In genomic region chr2:1564506-1564905, GRCh38 we compare ENCODE assay signal across 19 cellular contexts.
A peak's percentile ranks its signal among the peaks of the same experiment; 100 is the strongest.
DNase-seq lines count a peak whose midpoint lies in the region; ATAC-seq and TF ChIP-seq lines count a peak whose summit lies in the region.
"Had no signal": no experiment of that assay in that cellular context is flagged by ENCODE, and none has a peak within 500 bp of the region (broad histone marks: within the 10 kb centered on the region; RNA-seq: fewer than 3 reads in every experiment).

No MANE protein-coding gene starts in this region.

- H3K27ac ChIP-seq in DND-41 (ENCODE audit: low read length) = no peak overlapping the region
- peak overlapping the region; percentile 35 for H3K27ac ChIP-seq in naive thymus-derived CD4-positive, alpha-beta T cell (ENCODE audit: low read depth, low read length)
- H3K27ac ChIP-seq: A549, HL-60, parathyroid adenoma had no signal

- H3K4me1 ChIP-seq in DND-41 (ENCODE audit: insufficient read depth, low read length) = peaks cover 13% of the 10 kb centered on the region
- H3K4me1 ChIP-seq in naive thymus-derived CD4-positive, alpha-beta T cell (ENCODE audit: control insufficient read depth in 2 of 2, insufficient read depth in 2 of 2, low read length in 2 of 2) = peaks cover 4 to 22% of the 10 kb centered on the region in 2 donors
- H3K4me1 ChIP-seq: A549, parathyroid adenoma had no signal

- H3K79me2 ChIP-seq in DND-41 (ENCODE audit: insufficient read depth, low read length) = no peaks in the 10 kb centered on the region
- H3K79me2 ChIP-seq: parathyroid adenoma had no signal

- ATAC-seq in DND-41 (ENCODE audit: insufficient read depth, low read depth) (peak; percentile 84), HG02678 (IDR thresholded peaks at IDR 0.05; ENCODE audit: unreplicated experiment) (no peak), HG02885 (IDR thresholded peaks at IDR 0.05; ENCODE audit: poor library complexity, unreplicated experiment) (no peak)
- peak; percentile 48 for ATAC-seq in naive thymus-derived CD4-positive, alpha-beta T cell
- ATAC-seq: A549, K562 had no signal

- H3K4me2 ChIP-seq in DND-41 (ENCODE audit: insufficient read depth, low read length) = no peak overlapping the region
- H3K4me2 ChIP-seq: A549 had no signal

- H3K36me3 Mint-ChIP-seq in activated CD4-positive, alpha-beta T cell treated with anti-CD3 and anti-CD28 coated beads, Interleukin-2, amount 10 ng/mL, durations not matched to agents 7 days and 5 days (ENCODE audit: low read depth) = no peaks in the 10 kb centered on the region
- H3K36me3 Mint-ChIP-seq in activated T-helper 2 cell treated with anti-CD3 and anti-CD28 coated beads, Interferon-gamma antibody, Interleukin-2, Interleukin-4, amounts not matched to agents 10 μg/mL and 5 μg/mL and 100 μg/mL, durations not matched to agents 14 hours and 24 hours and 36 hours (ENCODE audit: low read depth) = no peaks in the 10 kb centered on the region
- no peaks in the 10 kb centered on the region for H3K36me3 Mint-ChIP-seq in naive thymus-derived CD4-positive, alpha-beta T cell
- H3K36me3 Mint-ChIP-seq: CD8-positive, alpha-beta memory T cell had no signal

- H3K4me1 Mint-ChIP-seq in activated CD4-positive, alpha-beta T cell treated with anti-CD3 and anti-CD28 coated beads, Interleukin-2, amount 10 ng/mL, durations not matched to agents 7 days and 5 days = peaks cover 16% of the 10 kb centered on the region
- peaks cover 5% of the 10 kb centered on the region for H3K4me1 Mint-ChIP-seq in activated T-helper 2 cell treated with anti-CD3 and anti-CD28 coated beads, Interferon-gamma antibody, Interleukin-2, Interleukin-4, amounts not matched to agents 10 μg/mL and 5 μg/mL and 100 μg/mL, durations not matched to agents 14 hours and 24 hours and 36 hours (ENCODE audit: low read depth)
- H3K4me1 Mint-ChIP-seq in naive thymus-derived CD4-positive, alpha-beta T cell = peaks cover 7 to 49% (median 34%) of the 10 kb centered on the region in 7 donors

- H3K9ac ChIP-seq in DND-41 (ENCODE audit: low read depth, low read length) = no peak overlapping the region
- H3K9ac ChIP-seq: parathyroid adenoma had no signal

- no peak for TF ChIP-seq CTCF in DND-41 (IDR thresholded peaks at IDR 0.05; ENCODE audit: borderline replicate concordance, extremely low read depth, low read length, poor library complexity, severe bottlenecking)

- H3K27ac Mint-ChIP-seq in activated CD4-positive, alpha-beta T cell treated with anti-CD3 and anti-CD28 coated beads, Interleukin-2, amount 10 ng/mL, durations not matched to agents 7 days and 5 days = peak overlapping the region; percentile 54
- H3K27ac Mint-ChIP-seq in activated T-helper 2 cell treated with anti-CD3 and anti-CD28 coated beads, Interferon-gamma antibody, Interleukin-2, Interleukin-4, amounts not matched to agents 10 μg/mL and 5 μg/mL and 100 μg/mL, durations not matched to agents 14 hours and 24 hours and 36 hours = no peak overlapping the region
- peak overlapping the region in 8 of 9 donors; percentile 4 to 81 (median 65) for H3K27ac Mint-ChIP-seq in naive thymus-derived CD4-positive, alpha-beta T cell
- H3K27ac Mint-ChIP-seq: stimulated activated naive CD8-positive, alpha-beta T cell treated with anti-CD3 and anti-CD28 coated beads, Interleukin-15, Interleukin-2, amounts not matched to agents 100 ng/mL and 50 ng/mL, for 24 hours had no signal

- POLR2A ChIA-PET in activated CD4-positive, alpha-beta T cell treated with anti-CD3 and anti-CD28 coated beads, Interleukin-2, amount 10 ng/mL, durations not matched to agents 7 days and 5 days (lab: Charles Lee) = no interaction called here
- POLR2A ChIA-PET in naive thymus-derived CD4-positive, alpha-beta T cell (lab: Charles Lee) = no interaction called here

- peak; percentile 34 for DNase-seq in activated CD4-positive, alpha-beta T cell treated with anti-CD3 and anti-CD28 coated beads, Interleukin-2, amount 10 ng/mL, durations not matched to agents 7 days and 5 days
- no peak for DNase-seq in activated CD4-positive, alpha-beta T cell treated with anti-CD3 and anti-CD28 coated beads, Interleukin-2, amount 50 U/mL, for 1 hour
- peak; percentile 64 for DNase-seq in DND-41
- peak; percentile 14 for DNase-seq in activated T-helper 2 cell treated with anti-CD3 and anti-CD28 coated beads, Interferon-gamma antibody, Interleukin-2, Interleukin-4, amounts not matched to agents 10 μg/mL and 5 μg/mL and 100 μg/mL, durations not matched to agents 14 hours and 24 hours and 36 hours (ENCODE audit: low spot score)
- peak in 5 of 9 donors; percentile 28 to 47 (median 45) for DNase-seq in naive thymus-derived CD4-positive, alpha-beta T cell
- DNase-seq in hippocampal formation (lab: John Stamatoyannopoulos, UW) = no peak
- DNase-seq: amygdala; CD8-positive, alpha-beta memory T cell; hypothalamus; NCI-H1092 treated with DMSO at 0.1 percent for 48 hours; NCI-H2171; NCI-H82 had no signal

- H4K20me1 ChIP-seq in DND-41 (ENCODE audit: insufficient read depth, low read length) = no peaks in the 10 kb centered on the region

- H3K9me3 Mint-ChIP-seq in activated CD4-positive, alpha-beta T cell treated with anti-CD3 and anti-CD28 coated beads, Interleukin-2, amount 10 ng/mL, durations not matched to agents 7 days and 5 days = peaks cover 19% of the 10 kb centered on the region
- H3K9me3 Mint-ChIP-seq in activated T-helper 2 cell treated with anti-CD3 and anti-CD28 coated beads, Interferon-gamma antibody, Interleukin-2, Interleukin-4, amounts not matched to agents 10 μg/mL and 5 μg/mL and 100 μg/mL, durations not matched to agents 14 hours and 24 hours and 36 hours = peaks cover 17% of the 10 kb centered on the region
- H3K9me3 Mint-ChIP-seq in naive thymus-derived CD4-positive, alpha-beta T cell = peaks cover 0 to 18% (median 3%) of the 10 kb centered on the region in 11 donors

- no peaks in the 10 kb centered on the region for H3K27me3 Mint-ChIP-seq in activated CD4-positive, alpha-beta T cell treated with anti-CD3 and anti-CD28 coated beads, Interleukin-2, amount 10 ng/mL, durations not matched to agents 7 days and 5 days
- no peaks in the 10 kb centered on the region for H3K27me3 Mint-ChIP-seq in activated T-helper 2 cell treated with anti-CD3 and anti-CD28 coated beads, Interferon-gamma antibody, Interleukin-2, Interleukin-4, amounts not matched to agents 10 μg/mL and 5 μg/mL and 100 μg/mL, durations not matched to agents 14 hours and 24 hours and 36 hours (ENCODE audit: low read depth)
- H3K27me3 Mint-ChIP-seq in naive thymus-derived CD4-positive, alpha-beta T cell = no peaks in the 10 kb centered on the region
- H3K27me3 Mint-ChIP-seq: stimulated activated naive CD8-positive, alpha-beta T cell treated with anti-CD3 and anti-CD28 coated beads, Interleukin-15, Interleukin-2, amounts not matched to agents 100 ng/mL and 50 ng/mL, for 24 hours had no signal

- no peak overlapping the region for H2AFZ ChIP-seq in DND-41 (ENCODE audit: low read depth, low read length)
- H2AFZ ChIP-seq: parathyroid adenoma had no signal

- intact Hi-C loops in activated T-helper 2 cell treated with anti-CD3 and anti-CD28 coated beads, Interferon-gamma antibody, Interleukin-2, Interleukin-4, amounts not matched to agents 10 μg/mL and 5 μg/mL and 100 μg/mL, durations not matched to agents 14 hours and 24 hours and 36 hours (cut with micrococcal nuclease) = no loop called here
- intact Hi-C loops in naive thymus-derived CD4-positive, alpha-beta T cell (cut with micrococcal nuclease) = no loop called here

- H3K9me3 ChIP-seq in DND-41 (ENCODE audit: insufficient read depth, low read length, severe bottlenecking) = no peaks in the 10 kb centered on the region
- no peaks in the 10 kb centered on the region for H3K9me3 ChIP-seq in naive thymus-derived CD4-positive, alpha-beta T cell (ENCODE audit: control insufficient read depth in 2 of 3, low read length in 3 of 3)

- no peaks in the 10 kb centered on the region for H3K27me3 ChIP-seq in DND-41 (ENCODE audit: insufficient read depth, low read length, poor library complexity)
- no peaks in the 10 kb centered on the region for H3K27me3 ChIP-seq in naive thymus-derived CD4-positive, alpha-beta T cell (ENCODE audit: control insufficient read depth in 2 of 2, insufficient read depth in 2 of 2, low read length in 2 of 2)

- CTCF ChIA-PET in activated CD4-positive, alpha-beta T cell treated with anti-CD3 and anti-CD28 coated beads, Interleukin-2, amount 10 ng/mL, durations not matched to agents 7 days and 5 days (lab: Charles Lee) = interaction anchor here (1.6 kb wide), 1 partner anchor 14 kb away, joined by 4 read pairs; no protein-coding TSS in a partner anchor
- CTCF ChIA-PET in naive thymus-derived CD4-positive, alpha-beta T cell (lab: Charles Lee) = no interaction called here

- H3K4me3 Mint-ChIP-seq in activated CD4-positive, alpha-beta T cell treated with anti-CD3 and anti-CD28 coated beads, Interleukin-2, amount 10 ng/mL, durations not matched to agents 7 days and 5 days = no peak overlapping the region
- H3K4me3 Mint-ChIP-seq in activated T-helper 2 cell treated with anti-CD3 and anti-CD28 coated beads, Interferon-gamma antibody, Interleukin-2, Interleukin-4, amounts not matched to agents 10 μg/mL and 5 μg/mL and 100 μg/mL, durations not matched to agents 14 hours and 24 hours and 36 hours (ENCODE audit: low read depth) = no peak overlapping the region
- H3K4me3 Mint-ChIP-seq in naive thymus-derived CD4-positive, alpha-beta T cell = peak overlapping the region; percentile 18 to 77 (median 70)
- H3K4me3 Mint-ChIP-seq: stimulated activated naive CD8-positive, alpha-beta T cell treated with anti-CD3 and anti-CD28 coated beads, Interleukin-15, Interleukin-2, amounts not matched to agents 100 ng/mL and 50 ng/mL, for 24 hours had no signal

- no peaks in the 10 kb centered on the region for H3K36me3 ChIP-seq in DND-41 (ENCODE audit: insufficient read depth, low read length)
- H3K36me3 ChIP-seq in naive thymus-derived CD4-positive, alpha-beta T cell (ENCODE audit: control insufficient read depth in 2 of 3, insufficient read depth in 3 of 3, low read length in 3 of 3) = no peaks in the 10 kb centered on the region

- H3K4me3 ChIP-seq in DND-41 (ENCODE audit: low read depth in 1 of 2, low read length in 2 of 2) = no peak overlapping the region
- H3K4me3 ChIP-seq in naive thymus-derived CD4-positive, alpha-beta T cell (ENCODE audit: low read length) = peak overlapping the region; percentile 31
- H3K4me3 ChIP-seq: A549, K562 had no signal

Comparison
In these comparisons a context has a peak if more than half of its experiments do, and no peak if none do; other contexts are left out.
1. DNase-seq: peak in activated CD4-positive, alpha-beta T cell treated with anti-CD3 and anti-CD28 coated beads, Interleukin-2, amount 10 ng/mL, durations not matched to agents 7 days and 5 days (single experiment), DND-41 (single experiment), activated T-helper 2 cell treated with anti-CD3 and anti-CD28 coated beads, Interferon-gamma antibody, Interleukin-2, Interleukin-4, amounts not matched to agents 10 μg/mL and 5 μg/mL and 100 μg/mL, durations not matched to agents 14 hours and 24 hours and 36 hours (single experiment) and naive thymus-derived CD4-positive, alpha-beta T cell (5 of 9); none in activated CD4-positive, alpha-beta T cell treated with anti-CD3 and anti-CD28 coated beads, Interleukin-2, amount 50 U/mL, for 1 hour (single experiment) and hippocampal formation (0 of 2).
2. H3K4me3 Mint-ChIP-seq: peak in naive thymus-derived CD4-positive, alpha-beta T cell (10 of 10); none in activated CD4-positive, alpha-beta T cell treated with anti-CD3 and anti-CD28 coated beads, Interleukin-2, amount 10 ng/mL, durations not matched to agents 7 days and 5 days (single experiment) and activated T-helper 2 cell treated with anti-CD3 and anti-CD28 coated beads, Interferon-gamma antibody, Interleukin-2, Interleukin-4, amounts not matched to agents 10 μg/mL and 5 μg/mL and 100 μg/mL, durations not matched to agents 14 hours and 24 hours and 36 hours (single experiment).
3. ATAC-seq: peak in DND-41 (single experiment) and naive thymus-derived CD4-positive, alpha-beta T cell (single experiment); none in HG02678 (single experiment) and HG02885 (single experiment).